ENCODE assay signal across 1 cellular context in the genomic region with DNA sequence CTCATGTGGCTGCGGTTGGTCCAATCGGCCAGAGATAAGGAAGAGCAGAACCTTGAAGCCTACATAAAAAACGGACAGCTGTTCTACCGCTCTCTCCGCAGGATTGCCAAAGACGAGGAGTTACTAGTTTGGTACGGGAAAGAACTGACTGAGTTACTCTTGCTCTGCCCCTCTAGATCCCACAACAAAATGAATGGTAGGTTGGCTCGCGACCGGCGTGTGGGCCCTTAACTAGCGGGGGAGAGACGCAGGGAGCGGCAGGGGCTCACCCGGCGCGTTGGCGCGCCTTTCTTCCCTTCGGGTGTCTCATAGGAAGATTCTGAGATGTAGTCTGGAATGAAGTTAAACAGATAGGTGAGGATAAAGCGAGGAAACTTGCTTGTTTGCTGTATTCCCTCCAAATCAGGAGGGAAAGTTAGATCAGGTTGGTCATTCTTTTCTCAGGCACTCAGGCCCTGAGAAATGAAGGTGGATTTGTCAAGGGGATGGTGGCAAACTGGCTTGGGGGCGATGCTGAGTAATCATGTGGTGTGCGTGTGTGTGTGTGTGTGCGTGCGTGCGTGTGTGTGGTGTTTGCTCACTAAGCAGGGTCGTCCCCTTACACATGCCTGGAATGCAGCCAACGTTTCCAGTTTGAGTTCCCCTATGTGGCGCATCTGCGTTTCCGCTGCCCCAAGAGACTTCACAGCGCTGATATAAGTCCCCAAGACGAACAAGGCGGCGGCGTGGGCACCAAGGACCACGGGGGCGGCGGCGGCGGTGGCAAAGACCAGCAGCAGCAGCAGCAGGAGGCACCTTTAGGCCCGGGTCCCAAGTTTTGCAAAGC.
TF ChIP-seq lines count a peak whose summit lies in the region.

No MANE protein-coding gene starts in this region.

TF ChIP-seq in H1, 55 proteins besides CTCF, POLR2A, EP300 and RAD21:
- peak; percentile 97 for TF ChIP-seq SUZ12 (IDR thresholded peaks at IDR 0.05; ENCODE audit: low read length)
- peak; percentile 96 for TF ChIP-seq RNF2 (IDR thresholded peaks at IDR 0.05; ENCODE audit: borderline replicate concordance, low read depth, low read length, missing control alignments, poor library complexity, severe bottlenecking)
- no peak for TF ChIP-seq CHD1 (IDR thresholded peaks at IDR 0.05; ENCODE audit: low read depth, low read length)
- peak; percentile 95 for TF ChIP-seq EZH2 (IDR thresholded peaks at IDR 0.05; ENCODE audit: low read depth, low read length, severe bottlenecking)
- TF ChIP-seq BCL11A (IDR thresholded peaks at IDR 0.05; ENCODE audit: low read depth in 2 of 2, low read length in 2 of 2): no peak
- no peak for TF ChIP-seq CEBPB (IDR thresholded peaks at IDR 0.05; ENCODE audit: low read depth, low read length)
- no peak for TF ChIP-seq TAF1 (IDR thresholded peaks at IDR 0.05; ENCODE audit: low read depth, low read length)
- TF ChIP-seq TEAD4 (IDR thresholded peaks at IDR 0.05; ENCODE audit: low read depth, low read length): peak; percentile 55; the same call in 1 of the 2 replicates
- TF ChIP-seq POLR2AphosphoS5 (IDR thresholded peaks at IDR 0.05; ENCODE audit: low read depth, low read length): no peak
- TF ChIP-seq TAF7 (optimal IDR thresholded peaks at IDR 0.05; ENCODE audit: borderline replicate concordance, low read depth, low read length): no peak
TF ChIP-seq in H1: peak in this region for 4.
